ENCODE assay signal across 8 cellular contexts in the genomic region with DNA sequence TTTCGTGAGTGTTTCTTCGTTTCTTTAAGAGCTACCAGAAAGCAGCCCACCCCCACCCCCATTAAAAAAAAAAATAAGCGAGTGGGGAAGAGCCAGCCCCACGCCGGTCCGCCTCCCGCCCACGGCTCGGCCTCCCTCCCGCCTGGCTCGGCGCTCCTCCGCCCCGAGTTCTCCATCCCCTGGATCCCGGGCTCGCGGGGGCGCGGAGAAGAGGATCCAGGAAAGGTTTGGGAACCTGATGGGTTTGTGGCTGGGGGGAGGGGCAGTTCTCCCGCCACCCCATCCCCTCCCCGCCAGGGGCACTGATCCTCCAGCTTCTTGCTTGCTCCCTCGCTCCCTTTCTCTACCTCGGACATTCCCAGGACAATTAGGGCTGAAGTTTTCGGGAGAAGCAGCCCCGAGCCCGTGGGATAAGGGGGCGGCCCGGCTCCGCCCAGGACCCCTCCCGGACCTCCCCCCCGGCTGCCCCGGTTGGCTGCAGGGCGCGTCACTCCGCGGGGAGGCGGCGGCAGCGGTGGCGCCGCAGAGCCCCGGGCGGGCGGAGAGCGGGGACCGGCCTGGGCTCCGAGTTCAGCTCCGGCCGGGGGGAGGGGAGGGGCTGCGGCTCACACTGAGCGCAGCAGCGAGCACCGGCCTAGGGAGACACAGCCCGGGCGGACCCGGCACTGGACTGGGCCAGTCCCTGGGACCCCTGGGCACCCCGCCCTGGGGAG. TPM values are rescaled to one million over a fixed set of nuclear protein-coding genes. Genes with fewer than 3 reads are reported as not detected.
DNase-seq lines count a peak whose midpoint lies in the region; ATAC-seq and TF ChIP-seq lines count a peak whose summit lies in the region.

No MANE protein-coding gene starts in this region.

- H3K4me3 ChIP-seq in BLaER1 treated with 17β-estradiol and CSF1 and Interleukin-3, amounts not matched to agents 10 nM and 100 nM: peak overlapping the region; percentile 55 to 77 (median 70)
- H3K4me3 ChIP-seq in mesendoderm (ENCODE audit: low read length): peak overlapping the region; percentile 61

- H2AK5ac ChIP-seq in mesendoderm (ENCODE audit: low read length): no peak overlapping the region

- H3K27ac Mint-ChIP-seq in endothelial cell (ENCODE audit: unreplicated experiment): no peak overlapping the region

- peak overlapping the region in 10 of 11 experiments; percentile 27 to 78 (median 60); a peak in 18 of 22 replicates for H3K9ac ChIP-seq in BLaER1 treated with 17β-estradiol and CSF1 and Interleukin-3, amounts not matched to agents 10 nM and 100 nM
- H3K9ac ChIP-seq in mesendoderm (ENCODE audit: low read length): peak overlapping the region; percentile 79

- 0 out of 22 replicates have a peak overlapping the region, but pooled peaks of 1 of the 11 experiments have one; percentile 34 for H3K27ac ChIP-seq in BLaER1 treated with 17β-estradiol and CSF1 and Interleukin-3, amounts not matched to agents 10 nM and 100 nM
- peak overlapping the region; percentile 96 for H3K27ac ChIP-seq in mesendoderm (ENCODE audit: low read depth, low read length)

- no CpG with 5 or more reads among the region's 57 CpGs for WGBS in mesendoderm (ENCODE audit: extremely low coverage, insufficient coverage, low lambda C conversion rate)

- DNase-seq in NCI-H2171 (lab: John Stamatoyannopoulos, UW): peak; percentile 36
- peak; percentile 94 for DNase-seq in endothelial cell (ENCODE audit: low spot score)
- DNase-seq in mesendoderm: peak; percentile 98
- no peak for DNase-seq in activated CD4-positive, alpha-beta T cell treated with anti-CD3 and anti-CD28 coated beads, Interleukin-2, amount 50 U/mL, for 4 hours
- DNase-seq in T-helper 1 cell: no peak

- no peak overlapping the region for H2BK5ac ChIP-seq in mesendoderm (ENCODE audit: low read length)

- H3K4ac ChIP-seq in mesendoderm (ENCODE audit: low read depth, low read length): peak overlapping the region; percentile 95

- no peaks in the 10 kb centered on the region for H3K79me1 ChIP-seq in mesendoderm (ENCODE audit: low read length)

- peaks cover 100% of the 10 kb centered on the region in 11 experiments for H3K27me3 ChIP-seq in BLaER1 treated with 17β-estradiol and CSF1 and Interleukin-3, amounts not matched to agents 10 nM and 100 nM
- H3K27me3 ChIP-seq in mesendoderm (ENCODE audit: insufficient read depth, low read length, poor library complexity): no peaks in the 10 kb centered on the region

- H3K9me3 ChIP-seq in BLaER1 treated with 17β-estradiol and CSF1 and Interleukin-3, amounts not matched to agents 10 nM and 100 nM (replicated peaks in 1 of 11): peaks cover 26 to 36% (median 32%) of the 10 kb centered on the region in 11 experiments

- H4K8ac ChIP-seq in mesendoderm (ENCODE audit: low read depth, low read length): peak overlapping the region; percentile 28

- H4K20me1 ChIP-seq in BLaER1 treated with 17β-estradiol and CSF1 and Interleukin-3, amounts not matched to agents 10 nM and 100 nM: peaks cover 0 to 41% (median 32%) of the 10 kb centered on the region in 11 experiments; a peak in 16 of 22 replicates

- H3K4me3 Mint-ChIP-seq in endothelial cell (ENCODE audit: unreplicated experiment): no peak overlapping the region

- peaks cover 34% of the 10 kb centered on the region for H3K79me2 ChIP-seq in mesendoderm (ENCODE audit: control insufficient read depth, insufficient read depth, low read length)

- H3K27me3 Mint-ChIP-seq in endothelial cell (ENCODE audit: unreplicated experiment): peaks cover 12% of the 10 kb centered on the region

- peaks cover 54% of the 10 kb centered on the region for H3K4me1 Mint-ChIP-seq in endothelial cell (ENCODE audit: unreplicated experiment)

- no peaks in the 10 kb centered on the region for H3K36me3 ChIP-seq in BLaER1 treated with 17β-estradiol and CSF1 and Interleukin-3, amounts not matched to agents 10 nM and 100 nM
- H3K36me3 ChIP-seq in mesendoderm (ENCODE audit: control insufficient read depth, insufficient read depth, low read length): no peaks in the 10 kb centered on the region

- no peaks in the 10 kb centered on the region for H3K36me3 Mint-ChIP-seq in endothelial cell (ENCODE audit: low read depth, unreplicated experiment)

- peak overlapping the region; percentile 34 for H2BK120ac ChIP-seq in mesendoderm (ENCODE audit: low read depth, low read length)

- H3K56ac ChIP-seq in mesendoderm (ENCODE audit: low read length): peak overlapping the region; percentile 87

- H3K9me3 Mint-ChIP-seq in endothelial cell (ENCODE audit: unreplicated experiment): no peaks in the 10 kb centered on the region

- peaks cover 6 to 25% (median 19%) of the 10 kb centered on the region in 10 experiments; a peak in 17 of 20 replicates for H3K4me1 ChIP-seq in BLaER1 treated with 17β-estradiol and CSF1 and Interleukin-3, amounts not matched to agents 10 nM and 100 nM
- H3K4me1 ChIP-seq in mesendoderm (ENCODE audit: control insufficient read depth, low read depth, low read length): peaks cover 4% of the 10 kb centered on the region

- no peak overlapping the region for H4K5ac ChIP-seq in mesendoderm (ENCODE audit: low read length)

- H3K4me2 ChIP-seq in BLaER1 treated with 17β-estradiol and CSF1 and Interleukin-3, amounts not matched to agents 10 nM and 100 nM: peak overlapping the region; percentile 92 to 100 (median 98)
- peak overlapping the region; percentile 35 for H3K4me2 ChIP-seq in mesendoderm (ENCODE audit: low read length)

- peak overlapping the region; percentile 97 for H3K18ac ChIP-seq in mesendoderm (ENCODE audit: low read length)

- no peak for TF ChIP-seq POLR2A in GM18505 (IDR thresholded peaks at IDR 0.05; ENCODE audit: borderline replicate concordance, extremely low read depth, insufficient read depth, insufficient read length)

- H3K23ac ChIP-seq in mesendoderm (ENCODE audit: low read length): no peak overlapping the region

- H2BK15ac ChIP-seq in mesendoderm (replicated peaks; ENCODE audit: low read depth): no peak overlapping the region

- TF ChIP-seq CTCF in endothelial cell (IDR thresholded peaks at IDR 0.05; ENCODE audit: unreplicated experiment): no peak

- ATAC-seq in HG03159 (IDR thresholded peaks at IDR 0.05; ENCODE audit: unreplicated experiment) (no peak), GM18505 (IDR thresholded peaks at IDR 0.05; ENCODE audit: unreplicated experiment) (no peak)

RNA-seq across cellular contexts. Expression of gene SALL1, which starts 1.0 kb away (rescaled TPM):
- 45.1 TPM for total RNA-seq in endothelial cell (ENCODE audit: unreplicated experiment)
- polyA plus RNA-seq in mesendoderm (2013, experiment 1 of 2): 17.2 TPM
- polyA plus RNA-seq in mesendoderm (2013, experiment 2 of 2): 17.7 TPM

Comparison
In these comparisons a context has a peak if more than half of its experiments do, and no peak if none do; other contexts are left out.
1. DNase-seq: peak in NCI-H2171 (single experiment), endothelial cell (single experiment) and mesendoderm (single experiment); none in activated CD4-positive, alpha-beta T cell treated with anti-CD3 and anti-CD28 coated beads, Interleukin-2, amount 50 U/mL, for 4 hours (0 of 2) and T-helper 1 cell (0 of 5).